In the genomic region with DNA sequence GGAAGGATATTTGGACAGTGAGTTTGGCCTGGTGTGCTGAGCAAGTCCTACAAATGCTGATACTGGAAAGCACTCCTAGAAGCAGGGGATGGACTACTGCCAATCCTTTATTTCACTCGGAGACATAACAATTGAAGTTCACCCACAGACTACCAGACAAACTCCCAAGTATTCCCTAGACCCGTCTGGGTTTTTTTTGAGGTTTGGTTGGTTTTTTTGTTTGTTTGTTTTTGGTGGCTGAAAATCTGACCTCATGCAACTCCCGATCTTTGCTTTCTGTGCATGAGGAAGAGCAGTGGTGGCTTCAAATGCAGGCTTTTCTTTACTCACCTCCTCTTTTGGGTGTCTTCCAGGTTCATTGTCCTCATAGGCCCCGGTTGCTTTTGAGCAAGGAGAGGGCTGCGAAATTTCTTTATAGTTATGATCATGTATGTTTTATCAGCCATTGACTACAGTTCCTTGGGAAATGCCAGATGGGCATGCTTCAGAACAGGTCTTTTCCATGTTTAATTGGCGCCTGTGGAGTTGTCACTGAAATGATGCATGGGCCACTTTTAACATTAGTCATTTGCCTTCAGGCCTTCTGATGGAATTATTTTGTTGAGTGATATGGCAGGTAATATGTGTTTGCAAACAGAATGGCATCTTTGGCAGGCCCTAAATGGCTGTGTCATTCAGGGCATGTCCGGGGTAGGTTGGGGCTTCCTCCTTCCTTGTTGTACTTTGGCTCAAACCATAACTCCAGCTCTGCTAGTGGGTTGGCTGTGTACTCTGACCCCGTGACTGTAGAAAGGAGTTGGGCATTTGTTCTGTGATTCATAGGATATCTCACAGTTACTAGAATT, we compare ENCODE assay signal across 8 cellular contexts. TPM values are rescaled to one million over a fixed set of nuclear protein-coding genes. Genes with fewer than 3 reads are reported as not detected.
DNase-seq lines count a peak whose midpoint lies in the region; ATAC-seq and TF ChIP-seq lines count a peak whose summit lies in the region.

No MANE protein-coding gene starts in this region.

- POLR2A ChIA-PET in OCI-LY7 (lab: Charles Lee): interaction anchor here (0.7 to 2.1 kb wide), 3 partner anchors 12 to 306 kb away, joined by 3 to 9 read pairs (median 4); no protein-coding TSS in a partner anchor

- intact Hi-C loops in OCI-LY7 (cut with micrococcal nuclease; ENCODE audit: unreplicated experiment) (no loop called here), stomach (cut with DNase I; ENCODE audit: low total_unique reads) (no loop called here)

- no peak for TF ChIP-seq CTCF in OCI-LY7 (conservative IDR thresholded peaks at IDR 0.05; ENCODE audit: low read length)
- no peak for TF ChIP-seq CTCF in stomach (IDR thresholded peaks at IDR 0.05)

- peak; percentile 74 for DNase-seq in activated CD8-positive, alpha-beta memory T cell treated with anti-CD3 and anti-CD28 coated beads, Interleukin-2, amount 10 ng/mL, durations not matched to agents 7 days and 5 days
- no peak for DNase-seq in activated CD8-positive, alpha-beta memory T cell treated with anti-CD3 and anti-CD28 coated beads, Interleukin-2, amount 50 U/mL, for 48 hours
- DNase-seq in OCI-LY7 (ENCODE audit: low spot score) (peak; percentile 36), stomach (peak; percentile 51), NCI-H1048 (lab: John Stamatoyannopoulos, UW) (no peak)

- CTCF ChIA-PET in activated CD8-positive, alpha-beta memory T cell treated with anti-CD3 and anti-CD28 coated beads, Interleukin-2, amount 10 ng/mL, durations not matched to agents 7 days and 5 days (lab: Charles Lee): interaction anchor here (1.1 to 1.6 kb wide), 4 partner anchors 23 to 184 kb away, joined by 4 to 6 read pairs (median 6); no protein-coding TSS in a partner anchor
- CTCF ChIA-PET in OCI-LY7 (lab: Charles Lee; ENCODE audit: unreplicated experiment): no interaction called here

- H3K36me3 ChIP-seq in OCI-LY7 (ENCODE audit: insufficient read depth, low read length) (no peaks in the 10 kb centered on the region), esophagus (ENCODE audit: control insufficient read depth in 2 of 2, insufficient read depth in 2 of 2, low read length in 1 of 2) (no peaks in the 10 kb centered on the region), stomach (no peaks in the 10 kb centered on the region)

- no peaks in the 10 kb centered on the region for H4K20me1 ChIP-seq in OCI-LY7 (ENCODE audit: insufficient read depth, low read length)

- peaks cover 30% of the 10 kb centered on the region for H3K36me3 Mint-ChIP-seq in activated CD8-positive, alpha-beta memory T cell treated with anti-CD3 and anti-CD28 coated beads, Interleukin-2, amount 10 ng/mL, durations not matched to agents 7 days and 5 days

- peaks cover 72% of the 10 kb centered on the region for H3K4me1 Mint-ChIP-seq in activated CD8-positive, alpha-beta memory T cell treated with anti-CD3 and anti-CD28 coated beads, Interleukin-2, amount 10 ng/mL, durations not matched to agents 7 days and 5 days

- no peaks in the 10 kb centered on the region for H3K79me2 ChIP-seq in OCI-LY7 (ENCODE audit: insufficient read depth, low read depth, low read length)

- 33 to 34% methylated on average over 8 of the region's 8 CpGs for WGBS in esophagus, 2 donors
- WGBS in stomach, 5 donors: 40 to 47% (median 42%) methylated on average over 8 of the region's 8 CpGs

- H3K27me3 Mint-ChIP-seq in activated CD8-positive, alpha-beta memory T cell treated with anti-CD3 and anti-CD28 coated beads, Interleukin-2, amount 10 ng/mL, durations not matched to agents 7 days and 5 days: no peaks in the 10 kb centered on the region

- peak overlapping the region; percentile 87 for H3K4me3 Mint-ChIP-seq in activated CD8-positive, alpha-beta memory T cell treated with anti-CD3 and anti-CD28 coated beads, Interleukin-2, amount 10 ng/mL, durations not matched to agents 7 days and 5 days

- no peak for TF ChIP-seq EP300 in stomach (IDR thresholded peaks at IDR 0.05)

- H3K9me3 Mint-ChIP-seq in activated CD8-positive, alpha-beta memory T cell treated with anti-CD3 and anti-CD28 coated beads, Interleukin-2, amount 10 ng/mL, durations not matched to agents 7 days and 5 days (ENCODE audit: low read depth): no peaks in the 10 kb centered on the region

- H3K27ac ChIP-seq in OCI-LY7 (ENCODE audit: low read depth, low read length, poor library complexity, severe bottlenecking) (no peak overlapping the region), esophagus (ENCODE audit: low read depth in 2 of 2, low read length in 1 of 2) (peak overlapping the region; percentile 8 to 20), stomach (peak overlapping the region in 2 of 5 donors; percentile 42 to 46)

- H3K9me3 ChIP-seq in OCI-LY7 (ENCODE audit: low read length): no peaks in the 10 kb centered on the region
- no peaks in the 10 kb centered on the region for H3K9me3 ChIP-seq in esophagus (ENCODE audit: control insufficient read depth in 2 of 2, insufficient read depth in 1 of 2, low read depth in 1 of 2, low read length in 1 of 2)
- no peaks in the 10 kb centered on the region for H3K9me3 ChIP-seq in stomach

- ATAC-seq in activated CD8-positive, alpha-beta memory T cell treated with anti-CD3 and anti-CD28 coated beads, Interleukin-2, amount 10 ng/mL, durations not matched to agents 7 days and 5 days: peak; percentile 18
- no peak for ATAC-seq in GM21367 (IDR thresholded peaks at IDR 0.05; ENCODE audit: unreplicated experiment)
- no peak for ATAC-seq in GM21381 (IDR thresholded peaks at IDR 0.05; ENCODE audit: unreplicated experiment)

- H3K4me2 ChIP-seq in OCI-LY7 (ENCODE audit: low read length): peak overlapping the region; percentile 71

- H3K27me3 ChIP-seq in esophagus (ENCODE audit: control insufficient read depth in 1 of 2, insufficient read depth in 2 of 2, low read length in 2 of 2): no peaks in the 10 kb centered on the region
- H3K27me3 ChIP-seq in stomach: no peaks in the 10 kb centered on the region

- H3K9me2 ChIP-seq in OCI-LY7 (ENCODE audit: insufficient read depth, low read length): no peaks in the 10 kb centered on the region

- no TSS peak for BruUV-seq in OCI-LY7 (replicated peaks; lab: Mats Ljungman, UMichigan)

- no peak for TF ChIP-seq POLR2A in stomach (IDR thresholded peaks at IDR 0.05)

- peak overlapping the region; percentile 99 for H3K27ac Mint-ChIP-seq in activated CD8-positive, alpha-beta memory T cell treated with anti-CD3 and anti-CD28 coated beads, Interleukin-2, amount 10 ng/mL, durations not matched to agents 7 days and 5 days

- peak overlapping the region; percentile 63; the same call in 1 of the 2 replicates for H2AFZ ChIP-seq in OCI-LY7 (ENCODE audit: low read length)

- H3K4me1 ChIP-seq in OCI-LY7 (ENCODE audit: insufficient read depth, low read length, poor library complexity, severe bottlenecking) (peaks cover 33% of the 10 kb centered on the region), esophagus (ENCODE audit: control insufficient read depth in 2 of 2, insufficient read depth in 2 of 2, low read length in 1 of 2) (peaks cover 0 to 3% of the 10 kb centered on the region in 2 donors), stomach (peaks cover 17 to 39% (median 28%) of the 10 kb centered on the region in 4 donors)

- H3K4me3 ChIP-seq in OCI-LY7 (ENCODE audit: low read depth, low read length, poor library complexity, severe bottlenecking): peak overlapping the region; percentile 75
- H3K4me3 ChIP-seq in esophagus (ENCODE audit: low read depth in 1 of 2, low read length in 2 of 2): peak overlapping the region in 1 of 2 donors; percentile 34
- H3K4me3 ChIP-seq in stomach: peak overlapping the region in 2 of 4 donors; percentile 0 to 19

RNA-seq across cellular contexts. Expression of gene PLCXD2, which starts 1.9 kb away (rescaled TPM):
- total RNA-seq in activated CD8-positive, alpha-beta memory T cell treated with anti-CD3 and anti-CD28 coated beads, Interleukin-2, amount 10 ng/mL, durations not matched to agents 7 days and 5 days: 10 to 100 TPM; 16.7 to 21.1 TPM
- 3.3 and 4.5 TPM in 2 replicates for total RNA-seq in OCI-LY7 (2014; rRNA removed; shearing (Covaris generic))
- total RNA-seq in OCI-LY7 (2022) (3.8 and 4.3 TPM in 2 replicates), stomach (1 to 10 TPM in 3 of 5 donors, under 1 TPM in 2; under 0.01 to 5.5 (median 1.2) TPM)
- polyA plus RNA-seq in esophagus (1 to 10 TPM; 1.2 to 1.6 TPM), stomach (10 to 100 TPM; 14.6 to 50.4 (median 43.3) TPM)

Comparison
In these comparisons a context has a peak if more than half of its experiments do, and no peak if none do; other contexts are left out.
1. DNase-seq: peak in activated CD8-positive, alpha-beta memory T cell treated with anti-CD3 and anti-CD28 coated beads, Interleukin-2, amount 10 ng/mL, durations not matched to agents 7 days and 5 days (single experiment), OCI-LY7 (single experiment) and stomach (single experiment); none in activated CD8-positive, alpha-beta memory T cell treated with anti-CD3 and anti-CD28 coated beads, Interleukin-2, amount 50 U/mL, for 48 hours (single experiment) and NCI-H1048 (single experiment).